Comparison of ENCODE assay signal across 30 cellular contexts in genomic region chr4:44522761-44523445, GRCh38.
DNase-seq lines count a peak whose midpoint lies in the region; ATAC-seq, FAIRE-seq and TF ChIP-seq lines count a peak whose summit lies in the region.
"Had no signal": no experiment of that assay in that cellular context is flagged by ENCODE, and none has a peak within 500 bp of the region (broad histone marks: within the 10 kb centered on the region; RNA-seq: fewer than 3 reads in every experiment).

No MANE protein-coding gene starts in this region.

- H3K79me2 ChIP-seq in keratinocyte (ENCODE audit: control insufficient read depth, insufficient read depth, low read length), result no peaks in the 10 kb centered on the region

- H3K4me3 Mint-ChIP-seq in MCF 10A (ENCODE audit: unreplicated experiment), result peak overlapping the region; percentile 30
- H3K4me3 Mint-ChIP-seq: B cell; CD8-positive, alpha-beta memory T cell had no signal

- H4K20me1 ChIP-seq in keratinocyte (ENCODE audit: control insufficient read depth, extremely low read depth, insufficient read depth, low read length), result no peaks in the 10 kb centered on the region

- no peak overlapping the region for H3K27ac ChIP-seq in breast epithelium
- H3K27ac ChIP-seq in keratinocyte (ENCODE audit: control insufficient read depth, insufficient read depth, low read length), result peak overlapping the region; percentile 74
- H3K27ac ChIP-seq: 22Rv1, C4-2B, KMS-11 had no signal

- TF ChIP-seq CTCF in MCF 10A (IDR thresholded peaks at IDR 0.05; ENCODE audit: unreplicated experiment) (no peak), breast epithelium (IDR thresholded peaks at IDR 0.05) (no peak), keratinocyte (optimal IDR thresholded peaks at IDR 0.05 in 1 of 3, IDR thresholded peaks at IDR 0.05 in 1 of 3, conservative IDR thresholded peaks at IDR 0.05 in 1 of 3; ENCODE audit: extremely low read depth in 1 of 3, insufficient read depth in 2 of 3, low read length in 3 of 3) (no peak)

- no TSS peak for BruUV-seq in MCF 10A (replicated peaks; lab: Mats Ljungman, UMichigan)

- H3K4me1 Mint-ChIP-seq in MCF 10A (ENCODE audit: insufficient read depth, unreplicated experiment), result peaks cover 23% of the 10 kb centered on the region
- H3K4me1 Mint-ChIP-seq: B cell; CD8-positive, alpha-beta memory T cell had no signal

- peak overlapping the region; percentile 92 for H3K27ac Mint-ChIP-seq in MCF 10A (ENCODE audit: low read depth, unreplicated experiment)
- H3K27ac Mint-ChIP-seq: B cell; CD8-positive, alpha-beta memory T cell had no signal

- DNase-seq in MCF 10A (ENCODE audit: unreplicated experiment) (no peak), breast epithelium (ENCODE audit: low spot score in 2 of 2) (no peak), astrocyte of the hippocampus (ENCODE audit: low read depth, low spot score) (peak; percentile 34), keratinocyte (ENCODE audit: low read depth, low spot score) (peak; percentile 56), urothelium cell line (ENCODE audit: low spot score) (peak; percentile 25), NCI-H2081 treated with DMSO at 0.1 percent for 48 hours (lab: John Stamatoyannopoulos, UW) (no peak), NCI-H2196 (lab: John Stamatoyannopoulos, UW; ENCODE audit: unreplicated experiment) (no peak)
- DNase-seq: CD8-positive, alpha-beta memory T cell; DMS 273 treated with DMSO at 0.1 percent for 48 hours; DMS79; EL; GF-D8; HCEC 1CT; IMR-90; NCI-H1048; NCI-H1417 treated with DMSO at 0.1 percent for 48 hours; NCI-H1694 treated with DMSO at 0.1 percent for 48 hours; NCI-H2081; NCI-H2171; NCI-H446 treated with DMSO at 0.1 percent for 48 hours; NCI-H69 had no signal

- no peak overlapping the region for H3K4me3 ChIP-seq in breast epithelium
- H3K4me3 ChIP-seq in keratinocyte (ENCODE audit: control insufficient read depth in 2 of 3, extremely low read depth in 1 of 3, insufficient read depth in 2 of 3, low read depth in 1 of 3, low read length in 3 of 3), result no peak overlapping the region

- dilution Hi-C loops in keratinocyte (cut with MboI; ENCODE audit: extremely low pct_ligation_motif_present, low sequenced_read_pairs), result no loop called here

- ATAC-seq in HG02852 (IDR thresholded peaks at IDR 0.05; ENCODE audit: unreplicated experiment), result no peak
- ATAC-seq: Panc1, SK-N-SH treated with all-trans-retinoic acid at 6 μM for 48 hours had no signal

- POLR2A ChIA-PET in MCF 10A (lab: Yijun Ruan, JAX), result interaction anchor here (0.6 to 1.6 kb wide), 4 partner anchors 11 to 404 kb away, joined by 3 to 5 read pairs (median 4); partner anchors contain the start of gene KCTD8

- no peaks in the 10 kb centered on the region for H3K9me3 ChIP-seq in breast epithelium
- H3K9me3 ChIP-seq in keratinocyte (ENCODE audit: control insufficient read depth, low read depth, low read length), result no peaks in the 10 kb centered on the region

- FAIRE-seq in keratinocyte (lab: Jason Lieb, UNC) (peak; percentile 91), urothelium cell line (lab: Jason Lieb, UNC) (peak; percentile 40)
- FAIRE-seq: GM12892, H1 had no signal

- H3K27me3 ChIP-seq in breast epithelium (no peaks in the 10 kb centered on the region), keratinocyte (ENCODE audit: control insufficient read depth, extremely low read depth, insufficient read depth, low read length) (no peaks in the 10 kb centered on the region)

- H3K9me3 Mint-ChIP-seq in MCF 10A (ENCODE audit: unreplicated experiment), result peaks cover 8% of the 10 kb centered on the region

- H2AFZ ChIP-seq in keratinocyte (ENCODE audit: control insufficient read depth, low read length), result peak overlapping the region; percentile 14

- TF ChIP-seq POLR2A in breast epithelium (IDR thresholded peaks at IDR 0.05), result no peak

- H3K36me3 Mint-ChIP-seq in MCF 10A (ENCODE audit: insufficient read depth, unreplicated experiment), result no peaks in the 10 kb centered on the region
- H3K36me3 Mint-ChIP-seq: CD8-positive, alpha-beta memory T cell had no signal

- intact Hi-C loops in MCF 10A (cut with micrococcal nuclease) (no loop called here), breast epithelium (cut with DNase I; ENCODE audit: low total_unique reads) (no loop called here)

- no peaks in the 10 kb centered on the region for H3K9me1 ChIP-seq in keratinocyte (ENCODE audit: control insufficient read depth, extremely low read depth, insufficient read depth, low read length)

- H3K4me2 ChIP-seq in keratinocyte (ENCODE audit: control insufficient read depth, extremely low read depth, insufficient read depth, low read depth, low read length), result peak overlapping the region; percentile 58
- H3K4me2 ChIP-seq: KMS-11 had no signal

- H3K27me3 Mint-ChIP-seq in MCF 10A (ENCODE audit: insufficient read depth, unreplicated experiment), result no peaks in the 10 kb centered on the region
- H3K27me3 Mint-ChIP-seq: B cell; CD8-positive, alpha-beta memory T cell had no signal

- H3K4me1 ChIP-seq in breast epithelium (no peaks in the 10 kb centered on the region), keratinocyte (ENCODE audit: control insufficient read depth, extremely low read depth, insufficient read depth, low read length) (peaks cover 25% of the 10 kb centered on the region)

- CTCF ChIA-PET in MCF 10A (lab: Yijun Ruan, JAX), result interaction anchor here (2.0 kb wide), 1 partner anchor 74 kb away, joined by 4 read pairs; the partner anchor contains the start of gene KCTD8

- H3K36me3 ChIP-seq in breast epithelium (no peaks in the 10 kb centered on the region), keratinocyte (ENCODE audit: control insufficient read depth in 2 of 2, extremely low read depth in 1 of 2, insufficient read depth in 2 of 2, low read length in 2 of 2) (no peaks in the 10 kb centered on the region)

- H3K9ac ChIP-seq in keratinocyte (ENCODE audit: control insufficient read depth, extremely low read depth, insufficient read depth, low read length), result peak overlapping the region; percentile 18
- H3K9ac ChIP-seq: KMS-11 had no signal

Comparison
In these comparisons a context has a peak if more than half of its experiments do, and no peak if none do; other contexts are left out.
1. DNase-seq: peak in astrocyte of the hippocampus (single experiment), keratinocyte (single experiment) and urothelium cell line (single experiment); none in MCF 10A (single experiment), breast epithelium (0 of 2), NCI-H2081 treated with DMSO at 0.1 percent for 48 hours (single experiment) and NCI-H2196 (single experiment).